In the genomic region with DNA sequence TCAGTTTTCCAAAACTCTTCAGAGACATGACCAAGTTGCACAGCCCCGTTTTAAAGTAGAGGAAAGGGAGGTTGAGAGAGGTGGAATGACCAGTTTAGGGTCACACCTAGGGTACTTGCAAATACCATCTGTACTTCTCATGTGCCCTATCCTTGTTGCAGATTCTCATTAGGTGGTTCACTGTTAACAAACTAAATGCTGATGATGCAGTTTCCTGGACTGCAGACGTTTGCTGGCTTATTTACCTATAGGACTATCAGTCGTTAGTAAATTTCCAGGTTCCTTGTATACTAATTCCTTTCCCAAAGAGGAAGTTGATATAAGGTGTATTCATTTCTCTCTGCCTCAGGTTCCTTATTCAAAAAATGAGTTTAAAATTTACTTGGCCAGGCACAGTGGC, we compare ENCODE assay signal across 8 cellular contexts. TPM values are rescaled to one million over a fixed set of nuclear protein-coding genes. Genes with fewer than 3 reads are reported as not detected.
DNase-seq lines count a peak whose midpoint lies in the region; ATAC-seq and TF ChIP-seq lines count a peak whose summit lies in the region.

No MANE protein-coding gene starts in this region.

- H3F3A ChIP-seq in Loucy (ENCODE audit: low read depth) (peaks cover 8% of the 10 kb centered on the region; the same call in 1 of the 2 replicates), neural cell (ENCODE audit: insufficient read depth, low read length, poor library complexity, severe bottlenecking) (no peaks in the 10 kb centered on the region)

- H3K4me3 ChIP-seq in CD8-positive, alpha-beta memory T cell (ENCODE audit: low read length), result no peak overlapping the region
- H3K4me3 ChIP-seq in Loucy (ENCODE audit: low read length, poor library complexity, severe bottlenecking), result peak overlapping the region; percentile 94
- H3K4me3 ChIP-seq in neural cell (ENCODE audit: low read length), result peak overlapping the region; percentile 87

- H3K27me3 Mint-ChIP-seq in CD8-positive, alpha-beta memory T cell, result no peaks in the 10 kb centered on the region
- H3K27me3 Mint-ChIP-seq in chondrocyte (ENCODE audit: low read depth), result no peaks in the 10 kb centered on the region

- peak overlapping the region in 2 of 8 donors; percentile 7 to 39 for H3K27ac Mint-ChIP-seq in CD8-positive, alpha-beta memory T cell
- H3K27ac Mint-ChIP-seq in chondrocyte (ENCODE audit: unreplicated experiment), result no peak overlapping the region

- CTCF ChIA-PET in CD8-positive, alpha-beta memory T cell (lab: Charles Lee), result no interaction called here

- H3K4me2 ChIP-seq in Loucy (ENCODE audit: low read depth, low read length, poor library complexity, severe bottlenecking) (peak overlapping the region; percentile 98), neural cell (ENCODE audit: low read length) (no peak overlapping the region)

- H3K9me3 ChIP-seq in CD8-positive, alpha-beta memory T cell (ENCODE audit: low read length), result no peaks in the 10 kb centered on the region
- H3K9me3 ChIP-seq in Loucy (ENCODE audit: insufficient read depth, low read depth, low read length), result no peaks in the 10 kb centered on the region
- H3K9me3 ChIP-seq in neural cell (ENCODE audit: low read length), result no peaks in the 10 kb centered on the region

- no peak for ATAC-seq in HG03457 (IDR thresholded peaks at IDR 0.05; ENCODE audit: unreplicated experiment)

- H3K9me2 ChIP-seq in Loucy (replicated peaks; ENCODE audit: low read depth, low read length) (no peaks in the 10 kb centered on the region), neural cell (ENCODE audit: insufficient read depth, low read length) (no peaks in the 10 kb centered on the region)

- peaks cover 16% of the 10 kb centered on the region for H4K20me1 ChIP-seq in Loucy (ENCODE audit: insufficient read depth, low read length, poor library complexity, severe bottlenecking)
- no peaks in the 10 kb centered on the region for H4K20me1 ChIP-seq in neural cell (ENCODE audit: insufficient read depth)

- H2AFZ ChIP-seq in Loucy (ENCODE audit: low read length) (no peak overlapping the region), neural cell (ENCODE audit: low read depth, low read length) (no peak overlapping the region)

- no peak for DNase-seq in CD8-positive, alpha-beta memory T cell
- no peak for DNase-seq in chondrocyte (ENCODE audit: low spot score)
- no peak for DNase-seq in NCI-H1105 treated with DMSO at 0.1 percent for 48 hours (lab: John Stamatoyannopoulos, UW)
- no peak for DNase-seq in GF-D8 (lab: John Stamatoyannopoulos, UW)
- no peak for DNase-seq in stimulated activated CD4-positive, alpha-beta T cell treated with anti-CD3 and anti-CD28 coated beads, Interleukin-1b, Interleukin-23, amount 100 ng/mL, for 48 hours

- no peak for TF ChIP-seq RAD21 in neural cell (conservative IDR thresholded peaks at IDR 0.05)

- H3K4me1 Mint-ChIP-seq in CD8-positive, alpha-beta memory T cell, result peaks cover 15 to 33% (median 18%) of the 10 kb centered on the region in 3 donors
- H3K4me1 Mint-ChIP-seq in chondrocyte (ENCODE audit: low read depth), result peaks cover 57% of the 10 kb centered on the region

- H3K9ac ChIP-seq in Loucy (ENCODE audit: low read depth, low read length, poor library complexity, severe bottlenecking) (peak overlapping the region; percentile 82), neural cell (ENCODE audit: low read length) (no peak overlapping the region)

- H3K36me3 ChIP-seq in CD8-positive, alpha-beta memory T cell (ENCODE audit: insufficient read depth, low read length), result no peaks in the 10 kb centered on the region
- H3K36me3 ChIP-seq in Loucy (ENCODE audit: insufficient read depth, low read length), result peaks cover 25% of the 10 kb centered on the region; the same call in 1 of the 2 replicates
- H3K36me3 ChIP-seq in neural cell (ENCODE audit: insufficient read depth, low read length), result no peaks in the 10 kb centered on the region

- H3K9me3 Mint-ChIP-seq in CD8-positive, alpha-beta memory T cell, result no peaks in the 10 kb centered on the region
- H3K9me3 Mint-ChIP-seq in chondrocyte (ENCODE audit: low read depth), result no peaks in the 10 kb centered on the region

- peak overlapping the region; percentile 64 to 89 (median 82) for H3K4me3 Mint-ChIP-seq in CD8-positive, alpha-beta memory T cell
- H3K4me3 Mint-ChIP-seq in chondrocyte (ENCODE audit: unreplicated experiment), result peak overlapping the region; percentile 80

- H3K4me1 ChIP-seq in CD8-positive, alpha-beta memory T cell (ENCODE audit: insufficient read depth, low read length), result peaks cover 11% of the 10 kb centered on the region
- H3K4me1 ChIP-seq in Loucy (ENCODE audit: insufficient read depth, low read length, poor library complexity, severe bottlenecking), result peaks cover 24% of the 10 kb centered on the region

- H3K79me2 ChIP-seq in Loucy (ENCODE audit: insufficient read depth, low read length) (peaks cover 20% of the 10 kb centered on the region), neural cell (replicated peaks; ENCODE audit: insufficient read depth, low read length) (peaks cover 34% of the 10 kb centered on the region)

- H3K27me3 ChIP-seq in CD8-positive, alpha-beta memory T cell (ENCODE audit: insufficient read depth, low read length, poor library complexity, severe bottlenecking), result no peaks in the 10 kb centered on the region
- H3K27me3 ChIP-seq in Loucy (ENCODE audit: insufficient read depth, low read length, poor library complexity, severe bottlenecking) (no peaks in the 10 kb centered on the region), neural cell (ENCODE audit: insufficient read depth, low read depth, low read length) (no peaks in the 10 kb centered on the region)

- TF ChIP-seq CTCF in Loucy (conservative IDR thresholded peaks at IDR 0.05; ENCODE audit: low read length), result no peak
- TF ChIP-seq CTCF in chondrocyte (IDR thresholded peaks at IDR 0.05), result no peak
- TF ChIP-seq CTCF in neural cell (IDR thresholded peaks at IDR 0.05; ENCODE audit: poor library complexity, severe bottlenecking), result no peak

- H3K27ac ChIP-seq in CD8-positive, alpha-beta memory T cell (ENCODE audit: low read depth, low read length), result no peak overlapping the region
- H3K27ac ChIP-seq in neural cell (ENCODE audit: low read length), result no peak overlapping the region

- no peak for TF ChIP-seq EP300 in neural cell (conservative IDR thresholded peaks at IDR 0.05; ENCODE audit: poor library complexity, severe bottlenecking)

- POLR2A ChIA-PET in CD8-positive, alpha-beta memory T cell (lab: Charles Lee), result no interaction called here

- peaks cover 0 to 20% (median 4%) of the 10 kb centered on the region in 3 donors for H3K36me3 Mint-ChIP-seq in CD8-positive, alpha-beta memory T cell
- peaks cover 7% of the 10 kb centered on the region for H3K36me3 Mint-ChIP-seq in chondrocyte (ENCODE audit: low read depth)

TF ChIP-seq in neural cell, 6 proteins besides CTCF, POLR2A, EP300 and RAD21:
- TF ChIP-seq SMC3 (conservative IDR thresholded peaks at IDR 0.05; ENCODE audit: poor library complexity) (no peak), EZH2 (IDR thresholded peaks at IDR 0.05; ENCODE audit: borderline replicate concordance, insufficient read depth, low read length, poor library complexity, severe bottlenecking) (no peak)

RNA-seq across cellular contexts. Expression of a gene that starts 1.4 kb away (rescaled TPM):
- 10 to 100 TPM; 32.8 to 36.0 TPM for total RNA-seq in CD8-positive, alpha-beta memory T cell
- polyA plus RNA-seq in CD8-positive, alpha-beta memory T cell, result 10.4 TPM
- total RNA-seq in chondrocyte, result 54.0 to 57.1 TPM (median 56.0 TPM) in 3 replicates
- polyA plus RNA-seq in neural cell, result 13.1 and 13.3 TPM in 2 replicates
- polyA minus RNA-seq in neural cell, result 31.2 and 37.5 TPM in 2 replicates

RNA-seq across cellular contexts. Expression of a gene that starts 41.8 kb away (rescaled TPM):
- 100 to 1,000 TPM; 301 to 319 TPM for total RNA-seq in CD8-positive, alpha-beta memory T cell
- 187 TPM for polyA plus RNA-seq in CD8-positive, alpha-beta memory T cell
- 447 to 542 TPM (median 465 TPM) in 3 replicates for total RNA-seq in chondrocyte
- polyA plus RNA-seq in neural cell, result 454 and 467 TPM in 2 replicates
- polyA minus RNA-seq in neural cell, result 310 and 355 TPM in 2 replicates

RNA-seq across cellular contexts. Expression of a gene that starts 42.1 kb away (rescaled TPM):
- total RNA-seq in CD8-positive, alpha-beta memory T cell, result 100 to 1,000 TPM; 307 to 313 TPM
- polyA plus RNA-seq in CD8-positive, alpha-beta memory T cell, result 70.0 TPM
- 979 to 1,131 TPM (median 989 TPM) in 3 replicates for total RNA-seq in chondrocyte
- 61.9 and 87.0 TPM in 2 replicates for polyA plus RNA-seq in neural cell
- 206 and 212 TPM in 2 replicates for polyA minus RNA-seq in neural cell
